Comparison of ENCODE assay signal across 15 cellular contexts in genomic region chr15:85008474-85009260, GRCh38. TPM values are rescaled to one million over a fixed set of nuclear protein-coding genes. Genes with fewer than 3 reads are reported as not detected.
A peak's percentile ranks its signal among the peaks of the same experiment; 100 is the strongest.
DNase-seq lines count a peak whose midpoint lies in the region; ATAC-seq, FAIRE-seq and TF ChIP-seq lines count a peak whose summit lies in the region.
"Had no signal": no experiment of that assay in that cellular context is flagged by ENCODE, and none has a peak within 500 bp of the region (broad histone marks: within the 10 kb centered on the region; RNA-seq: fewer than 3 reads in every experiment).

No MANE protein-coding gene starts in this region.

- TF ChIP-seq POLR2A in HepG2 (IDR thresholded peaks at IDR 0.05; ENCODE audit: insufficient read depth in 1 of 2, low read depth in 2 of 2, low read length in 2 of 2), result no peak

- WGBS in HepG2 (ENCODE audit: low lambda C conversion rate), result 97% methylated on average over 5 of the region's 5 CpGs

- H3K9me3 Mint-ChIP-seq in activated naive CD4-positive, alpha-beta T cell treated with anti-CD3 and anti-CD28 coated beads, Interleukin-2, amount 50 U/mL, for 72 hours, result peaks cover 3 to 4% of the 10 kb centered on the region in 2 donors
- H3K9me3 Mint-ChIP-seq: natural killer cell treated with Interleukin-12 subunit alpha and Interleukin-12 subunit beta and Interleukin-15 and Interleukin-18, amount 100 ng/mL, for 72 hours had no signal

- H3K9me3 ChIP-seq in HepG2 (ENCODE audit: low read length) (no peaks in the 10 kb centered on the region), tibial artery (no peaks in the 10 kb centered on the region)
- H3K9me3 ChIP-seq: HAP-1 had no signal

- peaks cover 86% of the 10 kb centered on the region for H3K79me2 ChIP-seq in HepG2 (ENCODE audit: insufficient read depth, low read length)

- TF ChIP-seq EP300 in HepG2 (IDR thresholded peaks at IDR 0.05; ENCODE audit: low read depth in 2 of 2, low read length in 2 of 2) (no peak), HepG2 (CRISPR knock-in tag; IDR thresholded peaks at IDR 0.05; ENCODE audit: borderline replicate concordance) (no peak)

- no peak for TF ChIP-seq CTCF in HepG2 (CRISPR knock-in tag; IDR thresholded peaks at IDR 0.05)
- no peak for TF ChIP-seq CTCF in tibial artery (IDR thresholded peaks at IDR 0.05)

- H3K27ac ChIP-seq in HepG2 (ENCODE audit: extremely low read length, insufficient read depth, low read length) (no peak overlapping the region), tibial artery (peak overlapping the region; percentile 36 to 74)

- no peak for ATAC-seq in activated naive CD4-positive, alpha-beta T cell treated with anti-CD3 and anti-CD28 coated beads, Interleukin-2, amount 50 U/mL, for 72 hours
- ATAC-seq in HepG2 (peak; percentile 23; the same call in 1 of the 3 replicates), GM21825 (IDR thresholded peaks at IDR 0.05; ENCODE audit: unreplicated experiment) (no peak)
- ATAC-seq: natural killer cell treated with Interleukin-12 subunit alpha and Interleukin-12 subunit beta and Interleukin-15 and Interleukin-18, amount 100 ng/mL, for 72 hours had no signal

- BruUV-seq in HepG2 (replicated peaks; lab: Mats Ljungman, UMichigan), result no TSS peak

- no peaks in the 10 kb centered on the region for H3K36me3 ChIP-seq in HepG2 (replicated peaks in 1 of 2; ENCODE audit: control insufficient read depth in 1 of 2, insufficient read depth in 2 of 2, low read length in 2 of 2)
- H3K36me3 ChIP-seq in tibial artery, result no peaks in the 10 kb centered on the region
- H3K36me3 ChIP-seq: HAP-1 had no signal

- TF ChIP-seq RAD21 in HepG2 (CRISPR knock-in tag; IDR thresholded peaks at IDR 0.05), result no peak

- no peak overlapping the region for H3K4me2 ChIP-seq in HepG2 (ENCODE audit: low read depth, low read length)

- H4K20me1 ChIP-seq in HepG2 (ENCODE audit: insufficient read depth, low read length), result peaks cover 6% of the 10 kb centered on the region

- H3K27ac Mint-ChIP-seq in activated naive CD4-positive, alpha-beta T cell treated with anti-CD3 and anti-CD28 coated beads, Interleukin-2, amount 50 U/mL, for 72 hours, result peak overlapping the region; percentile 20 to 73
- H3K27ac Mint-ChIP-seq: T-helper 1 cell treated with Interleukin-12 subunit alpha and Interleukin-12 subunit beta and Interleukin-4 antibody, amounts not matched to agents 30 μg/mL and 1 μg/mL, for 36 hours had no signal

- in situ Hi-C loops in HepG2 (cut with HindIII; ENCODE audit: extremely low pct_ligation_motif_present, low pct_unique_long_range_greater_than_20kb), result no loop called here

- no peaks in the 10 kb centered on the region for H3K27me3 ChIP-seq in HepG2 (ENCODE audit: control insufficient read depth in 1 of 2, insufficient read depth in 2 of 2, low read length in 2 of 2)
- no peaks in the 10 kb centered on the region for H3K27me3 ChIP-seq in tibial artery

- H3K4me1 ChIP-seq in HepG2 (ENCODE audit: insufficient read depth, low read length) (peaks cover 64% of the 10 kb centered on the region), tibial artery (peaks cover 0 to 82% (median 33%) of the 10 kb centered on the region in 4 donors)
- H3K4me1 ChIP-seq: HAP-1 had no signal

- no peak overlapping the region for H2AFZ ChIP-seq in HepG2 (ENCODE audit: low read length)

- no peak for DNase-seq in activated naive CD4-positive, alpha-beta T cell treated with anti-CD3 and anti-CD28 coated beads, Interleukin-2, amount 50 U/mL, for 72 hours (ENCODE audit: low spot score in 2 of 2)
- DNase-seq in activated naive CD4-positive, alpha-beta T cell (lab: John Stamatoyannopoulos, UW), result no peak
- peak; percentile 63 for DNase-seq in RPMI8226
- DNase-seq in HepG2 (ENCODE audit: low spot score), result no peak
- DNase-seq in tibial artery, result no peak
- DNase-seq in HEK293T (ENCODE audit: extremely low spot score), result no peak
- DNase-seq in activated T-cell treated with anti-CD3 and anti-CD28 coated beads, Interleukin-2, amount 50 U/mL, for 1 hour, result no peak
- DNase-seq: NCI-H524 treated with DMSO at 0.1 percent for 48 hours; stimulated activated CD8-positive, alpha-beta memory T cell treated with anti-CD3 and anti-CD28 coated beads, Interleukin-4, amount 100 ng/mL, for 48 hours had no signal

- POLR2A ChIA-PET in HepG2 (lab: Yijun Ruan, JAX), result interaction anchor here (1.7 kb wide), 1 partner anchor 28 kb away, joined by 5 read pairs; the partner anchor contains the start of gene PDE8A
- POLR2A ChIA-PET in HEK293T (lab: Yijun Ruan, JAX), result no interaction called here

- no peak overlapping the region for H3K9ac ChIP-seq in HepG2 (ENCODE audit: insufficient read depth, low read depth, low read length)

- FAIRE-seq in HepG2 (lab: Jason Lieb, UNC), result no peak
- FAIRE-seq: astrocyte, G401.6 had no signal

- intact Hi-C loops in HepG2 (cut with micrococcal nuclease; ENCODE audit: unreplicated experiment) (no loop called here), tibial artery (cut with DNase I; ENCODE audit: low total_unique reads) (no loop called here)

- CTCF ChIA-PET in HepG2 (lab: Yijun Ruan, JAX; ENCODE audit: low intra/inter-chr PET ratio, low total read pairs) (no interaction called here), HEK293T (lab: Yijun Ruan, JAX) (interaction anchor here (1.2 kb wide), 1 partner anchor 80 kb away, joined by 4 read pairs; no protein-coding TSS in a partner anchor)

- peaks cover 6% of the 10 kb centered on the region in 2 donors for H3K36me3 Mint-ChIP-seq in activated naive CD4-positive, alpha-beta T cell treated with anti-CD3 and anti-CD28 coated beads, Interleukin-2, amount 50 U/mL, for 72 hours
- H3K36me3 Mint-ChIP-seq: natural killer cell treated with Interleukin-12 subunit alpha and Interleukin-12 subunit beta and Interleukin-15 and Interleukin-18, amount 100 ng/mL, for 72 hours had no signal

- no peak overlapping the region for H3K4me3 ChIP-seq in HepG2 (replicated peaks in 1 of 3; ENCODE audit: insufficient read depth in 1 of 3, low read depth in 2 of 3, low read length in 3 of 3)
- no peak overlapping the region for H3K4me3 ChIP-seq in tibial artery
- H3K4me3 ChIP-seq: HAP-1 had no signal

TF ChIP-seq in HepG2, 621 proteins besides CTCF, POLR2A, EP300 and RAD21 (continues in another document):
- no peak for TF ChIP-seq IKZF1 (IDR thresholded peaks at IDR 0.05)
- no peak for TF ChIP-seq PREB (CRISPR knock-in tag; IDR thresholded peaks at IDR 0.05)
- no peak for TF ChIP-seq PCBP1 (IDR thresholded peaks at IDR 0.05; ENCODE audit: borderline replicate concordance, low read depth, low read length)

TF ChIP-seq in HEK293T, 16 proteins besides CTCF, POLR2A, EP300 and RAD21:
- TF ChIP-seq ZNF384 (IDR thresholded peaks at IDR 0.05) (no peak), FOXA1 (IDR thresholded peaks at IDR 0.05) (no peak), L3MBTL2 (conservative IDR thresholded peaks at IDR 0.05) (no peak), BHLHE40 (IDR thresholded peaks at IDR 0.05; ENCODE audit: borderline replicate concordance) (no peak), SP1 (IDR thresholded peaks at IDR 0.05) (no peak), LEF1 (IDR thresholded peaks at IDR 0.05; ENCODE audit: borderline replicate concordance) (no peak), NFRKB (IDR thresholded peaks at IDR 0.05) (no peak), TARDBP (IDR thresholded peaks at IDR 0.05) (no peak), PKNOX1 (IDR thresholded peaks at IDR 0.05) (no peak), SUZ12 (IDR thresholded peaks at IDR 0.05) (no peak), ARNT (IDR thresholded peaks at IDR 0.05) (no peak), ELF4 (IDR thresholded peaks at IDR 0.05) (no peak)
TF ChIP-seq in HEK293T: peak in this region for 0.

RNA-seq across cellular contexts. Expression of gene PDE8A, which starts 27.0 kb away (rescaled TPM):
- 10 to 100 TPM; 29.3 to 53.5 TPM for total RNA-seq in activated naive CD4-positive, alpha-beta T cell treated with anti-CD3 and anti-CD28 coated beads, Interleukin-2, amount 50 U/mL, for 72 hours
- total RNA-seq in HepG2 (2016; rRNA removed; fragmentation: Illumina TruSeq; extraction: Trizol), result 24.2 and 26.3 TPM in 2 replicates
- total RNA-seq in HepG2 (2016; cell fraction: cytosol; rRNA removed; fragmentation: Illumina TruSeq; extraction: Trizol; ENCODE audit: low read depth), result 46.8 and 50.2 TPM in 2 replicates
- 22.6 and 26.8 TPM in 2 replicates for total RNA-seq in HepG2 (2016; cell fraction: insoluble cytoplasmic fraction; rRNA removed; fragmentation: Illumina TruSeq; extraction: Trizol)
- total RNA-seq in HepG2 (2016; cell fraction: membrane; rRNA removed; fragmentation: Illumina TruSeq; extraction: Trizol), result 33.9 and 39.4 TPM in 2 replicates
- total RNA-seq in HepG2 (2016; cell fraction: nucleus; rRNA removed; fragmentation: Illumina TruSeq; extraction: Trizol), result 46.0 and 49.4 TPM in 2 replicates
- polyA plus RNA-seq in HepG2 (2011; rRNA removed), result 41.2 and 48.5 TPM in 2 replicates
- 18.2 and 27.4 TPM in 2 replicates for polyA plus RNA-seq in HepG2 (2011; cell fraction: cytosol; rRNA removed)
- polyA plus RNA-seq in HepG2 (2011; cell fraction: nucleus; rRNA removed), result 67.4 and 75.3 TPM in 2 replicates
- polyA plus RNA-seq in HepG2 (2012), result 25.2 and 25.7 TPM in 2 replicates
- polyA plus RNA-seq in HepG2 (2016; cell fraction: cytosol; fragmentation: Illumina TruSeq; extraction: Trizol; ENCODE audit: low read depth), result 4.8 and 5.1 TPM in 2 replicates
- 22.3 and 24.1 TPM in 2 replicates for polyA plus RNA-seq in HepG2 (2016; cell fraction: insoluble cytoplasmic fraction; fragmentation: Illumina TruSeq; extraction: Trizol; ENCODE audit: low read depth)
- 14.2 and 15.0 TPM in 2 replicates for polyA plus RNA-seq in HepG2 (2016; cell fraction: membrane; fragmentation: Illumina TruSeq; extraction: Trizol; ENCODE audit: low read depth)
- polyA plus RNA-seq in HepG2 (2016; cell fraction: nucleus; fragmentation: Illumina TruSeq; extraction: Trizol; ENCODE audit: insufficient read depth, low read depth), result 82.8 and 84.3 TPM in 2 replicates
- 27.2 and 64.4 TPM in 2 replicates for polyA minus RNA-seq in HepG2 (2011; rRNA and poly(A)+ RNA removed; ENCODE audit: low replicate concordance)
- 24.8 and 25.2 TPM in 2 replicates for polyA minus RNA-seq in HepG2 (2011; cell fraction: cytosol; rRNA and poly(A)+ RNA removed)
- polyA minus RNA-seq in HepG2 (2011; cell fraction: nucleus; rRNA and poly(A)+ RNA removed), result 124 and 137 TPM in 2 replicates
